10 cellular contexts compared by ENCODE assay signal in the genomic region with DNA sequence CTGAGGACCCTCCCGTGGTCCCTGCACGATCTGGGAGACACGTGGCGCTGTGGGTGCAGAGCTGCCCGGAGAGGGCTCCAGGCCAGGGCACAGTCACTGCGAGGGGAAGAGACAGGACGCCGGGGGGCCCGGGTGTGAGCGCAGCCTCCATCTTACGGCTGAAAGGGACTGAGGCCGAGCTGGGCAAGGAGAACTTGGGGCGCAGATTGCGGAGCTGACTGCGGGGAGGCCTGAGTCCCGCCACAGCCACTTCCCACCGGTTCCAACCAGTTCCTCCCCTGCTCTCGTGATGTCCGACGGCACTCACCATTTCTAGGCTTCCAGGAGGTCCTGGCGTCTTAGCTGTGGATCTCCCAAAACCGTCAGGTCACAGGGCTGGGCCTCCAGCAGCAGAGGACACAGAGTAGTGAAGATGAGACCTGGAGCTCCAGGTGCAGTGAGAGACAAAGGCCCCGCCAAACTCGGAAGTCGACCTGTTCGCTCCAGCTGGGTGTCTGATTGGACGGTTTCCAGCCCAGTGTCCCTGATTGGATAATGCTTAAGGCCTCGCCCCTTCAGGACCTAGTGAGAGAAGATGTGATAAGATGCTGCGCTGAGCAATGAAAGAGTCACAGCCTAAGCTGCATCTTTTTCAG. TPM values are rescaled to one million over a fixed set of nuclear protein-coding genes. Genes with fewer than 3 reads are reported as not detected.
DNase-seq lines count a peak whose midpoint lies in the region; ATAC-seq and TF ChIP-seq lines count a peak whose summit lies in the region.
"Had no signal": no experiment of that assay in that cellular context is flagged by ENCODE, and none has a peak within 500 bp of the region (broad histone marks: within the 10 kb centered on the region; RNA-seq: fewer than 3 reads in every experiment).

No MANE protein-coding gene starts in this region.

- H3K27me3 ChIP-seq in CD8-positive, alpha-beta T cell (ENCODE audit: insufficient read depth, low read length) = no peaks in the 10 kb centered on the region
- no peaks in the 10 kb centered on the region for H3K27me3 ChIP-seq in osteoblast (ENCODE audit: insufficient read depth, low read length)

- H3K79me2 ChIP-seq in osteoblast (ENCODE audit: insufficient read depth, low read length) = no peaks in the 10 kb centered on the region

- peak in 6 of 7 experiments; percentile 6 to 80 (median 50) for DNase-seq in CD8-positive, alpha-beta T cell
- peak; percentile 30 for DNase-seq in activated B cell treated with CpG ODN at 0.5 μM for 24 hours
- DNase-seq in choroid plexus epithelial cell (ENCODE audit: low read depth) = peak; percentile 22
- no peak for DNase-seq in osteoblast (ENCODE audit: insufficient read length, low spot score, missing footprints)
- no peak for DNase-seq in midbrain (lab: John Stamatoyannopoulos, UW)
- DNase-seq in NCI-H2081 treated with DMSO at 0.1 percent for 48 hours (lab: John Stamatoyannopoulos, UW) = no peak
- DNase-seq in NOMO-1 (lab: John Stamatoyannopoulos, UW; ENCODE audit: unreplicated experiment in 2 of 2) = no peak
- no peak for DNase-seq in NK-92 treated with Interleukin-12 subunit alpha and Interleukin-12 subunit beta, amount 100 ng/mL, for 24 hours (lab: John Stamatoyannopoulos, UW)
- DNase-seq: DND-41, gastrocnemius medialis had no signal

- peak overlapping the region; percentile 11 for H3K4me3 ChIP-seq in CD8-positive, alpha-beta T cell (ENCODE audit: low read depth, low read length)
- H3K4me3 ChIP-seq in choroid plexus epithelial cell (ENCODE audit: low read depth, low read length) (peak overlapping the region; percentile 17), osteoblast (ENCODE audit: insufficient read depth, low read length) (no peak overlapping the region)

- no peaks in the 10 kb centered on the region for H3K4me1 ChIP-seq in CD8-positive, alpha-beta T cell (ENCODE audit: insufficient read depth, low read length)
- no peaks in the 10 kb centered on the region for H3K4me1 ChIP-seq in osteoblast (ENCODE audit: insufficient read depth, low read length)
- H3K4me1 ChIP-seq: gastrocnemius medialis had no signal

- peak overlapping the region; percentile 62 for H2AFZ ChIP-seq in osteoblast (ENCODE audit: low read length)

- POLR2A ChIA-PET in CD8-positive, alpha-beta T cell (lab: Charles Lee) = interaction anchor here (1.3 to 2.4 kb wide), 2 partner anchors 39 to 84 kb away, joined by 4 to 11 read pairs; a partner anchor contains a TSS
- POLR2A ChIA-PET in activated B cell treated with CpG ODN at 0.5 μM for 24 hours (lab: Charles Lee) = interaction anchor here (0.5 to 4.4 kb wide), 12 partner anchors 8 to 197 kb away, joined by 3 to 31 read pairs (median 6); a partner anchor contains a TSS

- H3K36me3 Mint-ChIP-seq in CD8-positive, alpha-beta T cell = peaks cover 8% of the 10 kb centered on the region
- H3K36me3 Mint-ChIP-seq in activated B cell treated with CpG ODN at 0.5 μM for 24 hours (ENCODE audit: low read depth) = peaks cover 21% of the 10 kb centered on the region

- CTCF ChIA-PET in CD8-positive, alpha-beta T cell (lab: Charles Lee) = interaction anchor here (0.7 kb wide), 1 partner anchor 84 kb away, joined by 3 read pairs; no protein-coding TSS in a partner anchor
- CTCF ChIA-PET in activated B cell treated with CpG ODN at 0.5 μM for 24 hours (lab: Charles Lee) = interaction anchor here (1.2 kb wide), 1 partner anchor 10 kb away, joined by 4 read pairs; no protein-coding TSS in a partner anchor

- no peak for TF ChIP-seq CTCF in CD8-positive, alpha-beta T cell (IDR thresholded peaks at IDR 0.05)
- TF ChIP-seq CTCF in activated B cell treated with CpG ODN at 0.5 μM for 24 hours (IDR thresholded peaks at IDR 0.05) (no peak), choroid plexus epithelial cell (conservative IDR thresholded peaks at IDR 0.05; ENCODE audit: low read depth, low read length) (no peak), osteoblast (IDR thresholded peaks at IDR 0.05; ENCODE audit: extremely low read depth, low read depth, low read length) (no peak)

- H3K36me3 ChIP-seq in CD8-positive, alpha-beta T cell (ENCODE audit: insufficient read depth, low read length) = no peaks in the 10 kb centered on the region
- H3K36me3 ChIP-seq in osteoblast (ENCODE audit: insufficient read depth, low read length) = no peaks in the 10 kb centered on the region
- H3K36me3 ChIP-seq: gastrocnemius medialis had no signal

- H4K20me1 ChIP-seq in osteoblast (ENCODE audit: insufficient read depth, low read length) = no peaks in the 10 kb centered on the region

- intact Hi-C loops in CD8-positive, alpha-beta T cell (cut with DNase I, micrococcal nuclease) = loop anchor here in 1 of 2 experiments (1.0 to 10.0 kb wide), 2 partner anchors 94 to 193 kb away; a partner anchor contains a TSS
- intact Hi-C loops in activated B cell treated with CpG ODN at 0.5 μM for 24 hours (cut with micrococcal nuclease) = loop anchor here (1.0 to 10.0 kb wide), 2 partner anchors 40 to 74 kb away; a partner anchor contains a TSS

- H3K9me3 ChIP-seq in CD8-positive, alpha-beta T cell (ENCODE audit: low read length) = no peaks in the 10 kb centered on the region
- no peaks in the 10 kb centered on the region for H3K9me3 ChIP-seq in osteoblast (ENCODE audit: low read depth, low read length)

- no peak overlapping the region for H3K27ac ChIP-seq in CD8-positive, alpha-beta T cell (ENCODE audit: low read depth, low read length)
- H3K27ac ChIP-seq in osteoblast (ENCODE audit: low read depth, low read length) = no peak overlapping the region
- H3K27ac ChIP-seq: gastrocnemius medialis had no signal

- no peaks in the 10 kb centered on the region for H3K9me3 Mint-ChIP-seq in CD8-positive, alpha-beta T cell
- H3K9me3 Mint-ChIP-seq in activated B cell treated with CpG ODN at 0.5 μM for 24 hours = no peaks in the 10 kb centered on the region

- H3K27ac Mint-ChIP-seq in CD8-positive, alpha-beta T cell = peak overlapping the region; percentile 64
- peak overlapping the region; percentile 81 for H3K27ac Mint-ChIP-seq in activated B cell treated with CpG ODN at 0.5 μM for 24 hours

- H3K4me2 ChIP-seq in osteoblast (ENCODE audit: insufficient read depth, low read length) = no peak overlapping the region

- H3K27me3 Mint-ChIP-seq in CD8-positive, alpha-beta T cell (ENCODE audit: low read depth) = no peaks in the 10 kb centered on the region
- H3K27me3 Mint-ChIP-seq in activated B cell treated with CpG ODN at 0.5 μM for 24 hours = no peaks in the 10 kb centered on the region

- H3K4me1 Mint-ChIP-seq in CD8-positive, alpha-beta T cell (ENCODE audit: low read depth) = peaks cover 10% of the 10 kb centered on the region
- H3K4me1 Mint-ChIP-seq in activated B cell treated with CpG ODN at 0.5 μM for 24 hours = peaks cover 31% of the 10 kb centered on the region

- peak overlapping the region; percentile 76 for H3K4me3 Mint-ChIP-seq in CD8-positive, alpha-beta T cell
- peak overlapping the region; percentile 90 for H3K4me3 Mint-ChIP-seq in activated B cell treated with CpG ODN at 0.5 μM for 24 hours

- ATAC-seq in CD8-positive, alpha-beta T cell = peak; percentile 50
- ATAC-seq in activated B cell treated with CpG ODN at 0.5 μM for 24 hours (ENCODE audit: low read depth) = peak; percentile 58
- ATAC-seq: gastrocnemius medialis had no signal

RNA-seq across cellular contexts. Expression of a gene that starts 4.8 kb away (rescaled TPM):
- 1 to 10 TPM; 2.6 to 3.2 TPM for total RNA-seq in CD8-positive, alpha-beta T cell
- total RNA-seq in activated B cell treated with CpG ODN at 0.5 μM for 24 hours = 24.7 and 26.3 TPM in 2 replicates
- total RNA-seq in osteoblast = 4.0 and 5.0 TPM in 2 replicates

RNA-seq across cellular contexts. Expression of a gene that starts 39.3 kb away (rescaled TPM):
- 10 to 100 TPM; 50.2 to 50.4 TPM for total RNA-seq in CD8-positive, alpha-beta T cell
- 67.1 and 78.6 TPM in 2 replicates for total RNA-seq in activated B cell treated with CpG ODN at 0.5 μM for 24 hours
- 14.8 and 18.9 TPM in 2 replicates for total RNA-seq in osteoblast

RNA-seq across cellular contexts. Expression of a gene that starts 39.9 kb away (rescaled TPM):
- total RNA-seq in CD8-positive, alpha-beta T cell = 1 to 10 TPM; 5.9 to 6.8 TPM
- 13.5 and 14.9 TPM in 2 replicates for total RNA-seq in activated B cell treated with CpG ODN at 0.5 μM for 24 hours
- total RNA-seq in osteoblast = 5.1 and 7.1 TPM in 2 replicates

Comparison
In these comparisons a context has a peak if more than half of its experiments do, and no peak if none do; other contexts are left out.
1. DNase-seq: peak in CD8-positive, alpha-beta T cell (6 of 7), activated B cell treated with CpG ODN at 0.5 μM for 24 hours (single experiment) and choroid plexus epithelial cell (single experiment); none in osteoblast (single experiment), midbrain (single experiment), NCI-H2081 treated with DMSO at 0.1 percent for 48 hours (single experiment), NOMO-1 (0 of 2) and NK-92 treated with Interleukin-12 subunit alpha and Interleukin-12 subunit beta, amount 100 ng/mL, for 24 hours (single experiment).